Comparison of ENCODE assay signal across 10 cellular contexts in the genomic region with DNA sequence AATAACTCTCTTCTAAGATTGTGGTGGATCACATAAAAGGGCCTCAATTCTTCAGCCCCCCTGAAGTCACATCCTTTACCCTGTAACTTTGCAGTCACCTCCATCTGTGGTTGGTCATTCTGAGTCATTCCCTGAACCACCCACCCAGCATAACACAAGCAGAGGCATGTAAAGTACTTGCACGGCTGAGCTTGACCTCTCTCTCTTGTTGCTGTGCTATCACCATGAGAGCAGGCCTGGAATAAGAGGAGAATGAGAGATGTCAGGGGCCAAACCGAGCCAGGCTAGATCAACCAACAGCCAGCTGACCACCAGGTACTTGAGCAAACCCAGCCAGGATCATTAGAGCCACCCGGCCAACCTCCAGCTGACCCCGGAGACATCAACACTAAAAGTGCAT. TPM values are rescaled to one million over a fixed set of nuclear protein-coding genes. Genes with fewer than 3 reads are reported as not detected.
A peak's percentile ranks its signal among the peaks of the same experiment; 100 is the strongest.
DNase-seq lines count a peak whose midpoint lies in the region; ATAC-seq, FAIRE-seq and TF ChIP-seq lines count a peak whose summit lies in the region.
"Had no signal": no experiment of that assay in that cellular context is flagged by ENCODE, and none has a peak within 500 bp of the region (broad histone marks: within the 10 kb centered on the region; RNA-seq: fewer than 3 reads in every experiment).

No MANE protein-coding gene starts in this region.

- no peak overlapping the region for H3K4me3 ChIP-seq in fibroblast of pulmonary artery (replicated peaks; ENCODE audit: low read depth, low read length)

- peak; percentile 61 for ATAC-seq in GM21786 (IDR thresholded peaks at IDR 0.05; ENCODE audit: unreplicated experiment)
- ATAC-seq in GM19397 (IDR thresholded peaks at IDR 0.05; ENCODE audit: unreplicated experiment), result no peak
- ATAC-seq: left colon had no signal

- FAIRE-seq in GM12891 (lab: Jason Lieb, UNC) (peak; percentile 79), D721Med (lab: Jason Lieb, UNC) (no peak)

- TF ChIP-seq CTCF in fibroblast of pulmonary artery (IDR thresholded peaks at IDR 0.05; ENCODE audit: low read length, missing control alignments) (no peak), D721Med (IDR thresholded peaks at IDR 0.05; ENCODE audit: insufficient read depth, missing control alignments) (no peak)

- TF ChIP-seq POLR2A in GM12891 (IDR thresholded peaks at IDR 0.05; ENCODE audit: low read depth, low read length), result no peak

- DNase-seq in GM12891 (ENCODE audit: insufficient read length, low spot score) (no peak), HT1080 (ENCODE audit: low read depth) (peak; percentile 91), fibroblast of pulmonary artery (ENCODE audit: low read depth) (peak; percentile 40), D721Med (ENCODE audit: insufficient read length, low spot score) (no peak), DMS53 (lab: John Stamatoyannopoulos, UW) (no peak)
- DNase-seq in stimulated activated CD4-positive, alpha-beta T cell treated with anti-CD3 and anti-CD28 coated beads, Interleukin-2, amount 100 ng/mL, for 24 hours, result no peak
- DNase-seq: activated naive CD4-positive, alpha-beta T cell; left colon had no signal

TF ChIP-seq in GM12891, 5 proteins besides CTCF, POLR2A, EP300 and RAD21:
- TF ChIP-seq TAF1 (IDR thresholded peaks at IDR 0.05; ENCODE audit: low read depth, low read length), result no peak
- no peak for TF ChIP-seq POLR2AphosphoS5 (IDR thresholded peaks at IDR 0.05; ENCODE audit: low read depth, low read length)
- TF ChIP-seq POU2F2 (IDR thresholded peaks at IDR 0.05; ENCODE audit: low read depth, low read length), result peak; percentile 66; the same call in 1 of the 2 replicates
- peak; percentile 44 for TF ChIP-seq PAX5 (IDR thresholded peaks at IDR 0.05; ENCODE audit: insufficient read depth, low read length, severe bottlenecking)
- no peak for TF ChIP-seq SPI1 (IDR thresholded peaks at IDR 0.05; ENCODE audit: low read depth, low read length)

RNA-seq across cellular contexts. Expression of a gene that starts 13.5 kb away (rescaled TPM):
- 49.4 TPM for polyA plus RNA-seq in GM12891 (2012; ENCODE audit: low read depth, missing spikeins)
- total RNA-seq in HT1080 (2014; rRNA removed; shearing (Covaris generic)), result 64.7 and 69.8 TPM in 2 replicates
- 94.6 and 110 TPM in 2 replicates for polyA plus RNA-seq in HT1080 (2015; cell fraction: cytosol; rRNA removed)
- polyA plus RNA-seq in HT1080 (2015; cell fraction: nucleus; rRNA removed), result 105 and 106 TPM in 2 replicates

Comparison
In these comparisons a context has a peak if more than half of its experiments do, and no peak if none do; other contexts are left out.
1. DNase-seq: peak in HT1080 (single experiment) and fibroblast of pulmonary artery (single experiment); none in GM12891 (single experiment), stimulated activated CD4-positive, alpha-beta T cell treated with anti-CD3 and anti-CD28 coated beads, Interleukin-2, amount 100 ng/mL, for 24 hours (0 of 2), D721Med (single experiment) and DMS53 (single experiment).